In genomic region chr20:9912858-9913434, GRCh38 we compare ENCODE assay signal across 8 cellular contexts.
A peak's percentile ranks its signal among the peaks of the same experiment; 100 is the strongest.
DNase-seq lines count a peak whose midpoint lies in the region; ATAC-seq, FAIRE-seq and TF ChIP-seq lines count a peak whose summit lies in the region.

No MANE protein-coding gene starts in this region.

- no peaks in the 10 kb centered on the region for H3K9me3 ChIP-seq in small intestine (ENCODE audit: control insufficient read depth, low read depth)

- no peaks in the 10 kb centered on the region for H3K36me3 ChIP-seq in small intestine (ENCODE audit: control insufficient read depth in 2 of 2, insufficient read depth in 2 of 2, low read length in 2 of 2)

- H3K9me3 Mint-ChIP-seq in glutamatergic neuron (ENCODE audit: unreplicated experiment) = no peaks in the 10 kb centered on the region

- ATAC-seq in GM18498 (IDR thresholded peaks at IDR 0.05; ENCODE audit: unreplicated experiment) = no peak

- H3K36me3 Mint-ChIP-seq in glutamatergic neuron (ENCODE audit: unreplicated experiment) = no peaks in the 10 kb centered on the region

- no peaks in the 10 kb centered on the region for H3K4me1 Mint-ChIP-seq in glutamatergic neuron (ENCODE audit: low read depth, unreplicated experiment)

- TF ChIP-seq CTCF in glutamatergic neuron (IDR thresholded peaks at IDR 0.05; ENCODE audit: partially characterized antibody, unreplicated experiment) = peak; percentile 95

- POLR2A ChIA-PET in HEK293T (lab: Yijun Ruan, JAX) = no interaction called here

- CTCF ChIA-PET in HEK293T (lab: Yijun Ruan, JAX) = interaction anchor here (0.7 to 4.6 kb wide), 3 partner anchors 10 to 1652 kb away, joined by 4 to 30 read pairs (median 14); no protein-coding TSS in a partner anchor

- H3K4me1 ChIP-seq in small intestine (ENCODE audit: control insufficient read depth in 2 of 2, insufficient read depth in 1 of 2, low read depth in 1 of 2, low read length in 1 of 2) = no peaks in the 10 kb centered on the region

- no peak overlapping the region for H3K27ac Mint-ChIP-seq in glutamatergic neuron (ENCODE audit: unreplicated experiment)

- no peaks in the 10 kb centered on the region for H3K27me3 ChIP-seq in small intestine (ENCODE audit: control insufficient read depth in 2 of 2, insufficient read depth in 2 of 2, low read length in 2 of 2)

- H3K27ac ChIP-seq in small intestine (ENCODE audit: low read depth in 1 of 2, low read length in 1 of 2) = no peak overlapping the region

- DNase-seq in SIG-M5 treated with dmso at 0.1 percent for 504 hours (lab: John Stamatoyannopoulos, UW; ENCODE audit: unreplicated experiment) (peak; percentile 53), SIG-M5 (lab: John Stamatoyannopoulos, UW) (no peak), HEK293T (ENCODE audit: extremely low spot score) (peak; percentile 48), NCI-H446 treated with DMSO at 0.1 percent for 48 hours (lab: John Stamatoyannopoulos, UW) (peak; percentile 40), glutamatergic neuron (peak; percentile 59), small intestine (peak; percentile 33)
- peak; percentile 76 for DNase-seq in activated effector memory CD4-positive, alpha-beta T cell treated with anti-CD3 and anti-CD28 coated beads, Interleukin-2, amount 50 U/mL, for 16 hours

- H3K4me3 Mint-ChIP-seq in glutamatergic neuron (ENCODE audit: unreplicated experiment) = no peak overlapping the region

- H3K4me3 ChIP-seq in small intestine (ENCODE audit: low read depth in 1 of 2, low read length in 2 of 2) = no peak overlapping the region

- WGBS in small intestine, 3 donors = 0 to 3% (median 3%) methylated on average over 8 of the region's 8 CpGs

- H3K27me3 Mint-ChIP-seq in glutamatergic neuron (ENCODE audit: unreplicated experiment) = no peaks in the 10 kb centered on the region

- peak; percentile 71 for FAIRE-seq in small intestine (lab: Jason Lieb, UNC)

TF ChIP-seq in HEK293T, 16 proteins besides CTCF, POLR2A, EP300 and RAD21:
- TF ChIP-seq SP1 (IDR thresholded peaks at IDR 0.05) (no peak), FOXM1 (IDR thresholded peaks at IDR 0.05; ENCODE audit: borderline replicate concordance) (no peak), SUZ12 (IDR thresholded peaks at IDR 0.05) (no peak), ARNT (IDR thresholded peaks at IDR 0.05) (no peak), TARDBP (IDR thresholded peaks at IDR 0.05) (no peak), L3MBTL2 (conservative IDR thresholded peaks at IDR 0.05) (no peak), PKNOX1 (IDR thresholded peaks at IDR 0.05) (no peak), HDGF (IDR thresholded peaks at IDR 0.05; ENCODE audit: borderline replicate concordance) (no peak), FOXK2 (IDR thresholded peaks at IDR 0.05) (no peak), BHLHE40 (IDR thresholded peaks at IDR 0.05; ENCODE audit: borderline replicate concordance) (no peak), CTBP1 (IDR thresholded peaks at IDR 0.05; ENCODE audit: borderline replicate concordance) (no peak), LEF1 (IDR thresholded peaks at IDR 0.05; ENCODE audit: borderline replicate concordance) (no peak), FOXA1 (IDR thresholded peaks at IDR 0.05) (no peak), ELF4 (IDR thresholded peaks at IDR 0.05) (no peak), ZNF384 (IDR thresholded peaks at IDR 0.05) (no peak), NFRKB (IDR thresholded peaks at IDR 0.05) (no peak)
